In genomic region chr16:46961373-46962353, GRCh38 we compare ENCODE assay signal across 9 cellular contexts. TPM values are rescaled to one million over a fixed set of nuclear protein-coding genes. Genes with fewer than 3 reads are reported as not detected.
DNase-seq lines count a peak whose midpoint lies in the region; ATAC-seq and TF ChIP-seq lines count a peak whose summit lies in the region.
"Had no signal": no experiment of that assay in that cellular context is flagged by ENCODE, and none has a peak within 500 bp of the region (broad histone marks: within the 10 kb centered on the region; RNA-seq: fewer than 3 reads in every experiment).

No MANE protein-coding gene starts in this region.

- no peak overlapping the region for H3K4ac ChIP-seq in trophoblast cell (ENCODE audit: low read depth, low read length)

- no peak overlapping the region for H3K18ac ChIP-seq in trophoblast cell (ENCODE audit: low read length)

- H3K4me3 Mint-ChIP-seq in activated CD8-positive, alpha-beta T cell treated with anti-CD3 and anti-CD28 coated beads for 36 hours, result peak overlapping the region; percentile 9

- H3K79me2 ChIP-seq in trophoblast cell (ENCODE audit: control insufficient read depth, insufficient read depth, low read length, poor library complexity), result no peaks in the 10 kb centered on the region

- POLR2A ChIA-PET in activated CD8-positive, alpha-beta T cell treated with anti-CD3 and anti-CD28 coated beads for 36 hours (lab: Charles Lee), result interaction anchor here (4.3 kb wide), 1 partner anchor 12 kb away, joined by 39 read pairs; the partner anchor contains the start of gene DNAJA2

- no peak overlapping the region for H3K23ac ChIP-seq in trophoblast cell (ENCODE audit: low read length)

- no peak overlapping the region for H4K91ac ChIP-seq in trophoblast cell (ENCODE audit: low read depth, low read length)

- H3K27ac ChIP-seq in lung (ENCODE audit: low read depth in 1 of 2, low read length in 1 of 2) (no peak overlapping the region), trophoblast cell (ENCODE audit: low read depth, low read length) (no peak overlapping the region)

- TF ChIP-seq CTCF in activated CD8-positive, alpha-beta T cell treated with anti-CD3 and anti-CD28 coated beads for 36 hours (IDR thresholded peaks at IDR 0.05), result no peak
- no peak for TF ChIP-seq CTCF in lung (IDR thresholded peaks at IDR 0.05; ENCODE audit: control extremely low read depth, extremely low read depth)

- 52 to 62% methylated on average over 9 of the region's 9 CpGs for WGBS in lung, 2 donors
- WGBS in trophoblast cell (ENCODE audit: extremely low coverage, insufficient coverage, insufficient read length), result no CpG with 5 or more reads among the region's 9 CpGs

- H3K27me3 ChIP-seq in lung (ENCODE audit: control insufficient read depth, insufficient read depth), result no peaks in the 10 kb centered on the region
- no peaks in the 10 kb centered on the region for H3K27me3 ChIP-seq in trophoblast cell (ENCODE audit: insufficient read depth, low read length)

- peak; percentile 87 for ATAC-seq in HG02610 (IDR thresholded peaks at IDR 0.05; ENCODE audit: unreplicated experiment)
- ATAC-seq in activated CD8-positive, alpha-beta T cell treated with anti-CD3 and anti-CD28 coated beads for 36 hours, result peak; percentile 98
- ATAC-seq in lung (ENCODE audit: insufficient read depth, low FRiP score), result peak; percentile 34
- no peak for ATAC-seq in GM18909 (IDR thresholded peaks at IDR 0.05; ENCODE audit: poor library complexity, unreplicated experiment)
- ATAC-seq: Panc1 had no signal

- H3K4me1 Mint-ChIP-seq in activated CD8-positive, alpha-beta T cell treated with anti-CD3 and anti-CD28 coated beads for 36 hours (ENCODE audit: low read depth), result peaks cover 34% of the 10 kb centered on the region

- H3K9me3 Mint-ChIP-seq in activated CD8-positive, alpha-beta T cell treated with anti-CD3 and anti-CD28 coated beads for 36 hours, result no peaks in the 10 kb centered on the region

- H3K4me3 ChIP-seq in lung, result no peak overlapping the region
- no peak overlapping the region for H3K4me3 ChIP-seq in trophoblast cell (ENCODE audit: low read depth, low read length)

- H2AK5ac ChIP-seq in trophoblast cell (ENCODE audit: low read length), result no peak overlapping the region

- H3K4me1 ChIP-seq in lung (ENCODE audit: control insufficient read depth in 2 of 2, insufficient read depth in 2 of 2, low read length in 2 of 2), result peaks cover 0 to 10% of the 10 kb centered on the region in 2 donors
- no peaks in the 10 kb centered on the region for H3K4me1 ChIP-seq in trophoblast cell (ENCODE audit: control insufficient read depth in 1 of 2, insufficient read depth in 2 of 2, low read length in 2 of 2)

- peak; percentile 33 for DNase-seq in CD1c-positive myeloid dendritic cell (ENCODE audit: extremely low spot score)
- peak; percentile 75 for DNase-seq in activated CD8-positive, alpha-beta T cell treated with anti-CD3 and anti-CD28 coated beads for 36 hours
- no peak for DNase-seq in lung (ENCODE audit: low spot score)
- no peak for DNase-seq in retina
- no peak for DNase-seq in trophoblast cell
- DNase-seq in EL, result no peak

- peak overlapping the region; percentile 91 for H3K27ac Mint-ChIP-seq in activated CD8-positive, alpha-beta T cell treated with anti-CD3 and anti-CD28 coated beads for 36 hours

- H3K36me3 Mint-ChIP-seq in activated CD8-positive, alpha-beta T cell treated with anti-CD3 and anti-CD28 coated beads for 36 hours (ENCODE audit: low read depth), result peaks cover 57% of the 10 kb centered on the region

- CTCF ChIA-PET in activated CD8-positive, alpha-beta T cell treated with anti-CD3 and anti-CD28 coated beads for 36 hours (lab: Charles Lee), result interaction anchor here (0.6 to 3.9 kb wide), 6 partner anchors 10 to 1203 kb away, joined by 3 to 13 read pairs (median 6); no protein-coding TSS in a partner anchor

- no peak overlapping the region for H3K14ac ChIP-seq in trophoblast cell (ENCODE audit: low read length)

- H3K4me2 ChIP-seq in trophoblast cell (ENCODE audit: low read length), result no peak overlapping the region

- H4K8ac ChIP-seq in trophoblast cell (ENCODE audit: low read depth, low read length), result no peak overlapping the region

- H4K12ac ChIP-seq in trophoblast cell (ENCODE audit: low read depth, low read length), result no peak overlapping the region

- H3K9me3 ChIP-seq in lung (ENCODE audit: control insufficient read depth in 2 of 2, insufficient read depth in 1 of 2, low read length in 1 of 2) (no peaks in the 10 kb centered on the region), trophoblast cell (ENCODE audit: insufficient read depth, low read depth, low read length) (no peaks in the 10 kb centered on the region)

- H2AFZ ChIP-seq in trophoblast cell (ENCODE audit: insufficient read depth, low read length, poor library complexity), result no peak overlapping the region

- H2BK12ac ChIP-seq in trophoblast cell (ENCODE audit: low read length), result no peak overlapping the region

- no peak overlapping the region for H2BK120ac ChIP-seq in trophoblast cell (ENCODE audit: insufficient read depth, low read length, poor library complexity)

- H3K79me1 ChIP-seq in trophoblast cell (ENCODE audit: low read length), result no peaks in the 10 kb centered on the region

- intact Hi-C loops in activated CD8-positive, alpha-beta T cell treated with anti-CD3 and anti-CD28 coated beads for 36 hours (cut with micrococcal nuclease), result no loop called here

- H3K9ac ChIP-seq in trophoblast cell (ENCODE audit: low read length), result no peak overlapping the region

- H3K36me3 ChIP-seq in lung (ENCODE audit: control insufficient read depth in 2 of 2, insufficient read depth in 2 of 2, low read length in 2 of 2) (peaks cover 41 to 67% of the 10 kb centered on the region in 2 donors), trophoblast cell (ENCODE audit: control insufficient read depth in 1 of 2, insufficient read depth in 2 of 2, low read length in 2 of 2) (peaks cover 39 to 58% of the 10 kb centered on the region in 2 experiments)

- no peak overlapping the region for H2BK5ac ChIP-seq in trophoblast cell (ENCODE audit: low read depth, low read length, poor library complexity)

- H3K27me3 Mint-ChIP-seq in activated CD8-positive, alpha-beta T cell treated with anti-CD3 and anti-CD28 coated beads for 36 hours, result no peaks in the 10 kb centered on the region

RNA-seq across cellular contexts. Expression of gene DNAJA2, which starts 11.8 kb away (rescaled TPM):
- 10 to 100 TPM; 68.4 to 70.2 TPM for total RNA-seq in activated CD8-positive, alpha-beta T cell treated with anti-CD3 and anti-CD28 coated beads for 36 hours
- 10 to 100 TPM; 38.5 to 56.5 TPM for total RNA-seq in lung
- 10 to 100 TPM; 24.9 to 32.8 TPM for polyA plus RNA-seq in lung
- 76.0 and 76.3 TPM in 2 replicates for polyA plus RNA-seq in trophoblast cell (2013)

Comparison
In these comparisons a context has a peak if more than half of its experiments do, and no peak if none do; other contexts are left out.
1. DNase-seq: peak in CD1c-positive myeloid dendritic cell (single experiment) and activated CD8-positive, alpha-beta T cell treated with anti-CD3 and anti-CD28 coated beads for 36 hours (single experiment); none in lung (single experiment), retina (single experiment), trophoblast cell (0 of 2) and EL (single experiment).